In genomic region chr3:98824256-98824655, GRCh38 we compare ENCODE assay signal across 18 cellular contexts.
DNase-seq lines count a peak whose midpoint lies in the region; ATAC-seq, FAIRE-seq and TF ChIP-seq lines count a peak whose summit lies in the region.
"Had no signal": no experiment of that assay in that cellular context is flagged by ENCODE, and none has a peak within 500 bp of the region (broad histone marks: within the 10 kb centered on the region; RNA-seq: fewer than 3 reads in every experiment).

No MANE protein-coding gene starts in this region.

- H3K27ac ChIP-seq in uterus: no peak overlapping the region
- H3K27ac ChIP-seq: heart left ventricle, pancreas, SJSA1, spleen had no signal

- intact Hi-C loops in uterus (cut with DNase I; ENCODE audit: low total_unique reads): no loop called here

- no peak for FAIRE-seq in D721Med (lab: Jason Lieb, UNC)
- FAIRE-seq: pancreas had no signal

- no peak for TF ChIP-seq POLR2A in uterus (IDR thresholded peaks at IDR 0.05)

- peak; percentile 10 for TF ChIP-seq CTCF in D721Med (IDR thresholded peaks at IDR 0.05; ENCODE audit: insufficient read depth, missing control alignments)
- peak; percentile 40 for TF ChIP-seq CTCF in fibroblast of the aortic adventitia (IDR thresholded peaks at IDR 0.05; ENCODE audit: insufficient read depth, low read length)
- TF ChIP-seq CTCF in uterus (IDR thresholded peaks at IDR 0.05): no peak

- no peak overlapping the region for H3K4me3 ChIP-seq in fibroblast of the aortic adventitia (ENCODE audit: low read depth, low read length)
- no peak overlapping the region for H3K4me3 ChIP-seq in uterus
- H3K4me3 ChIP-seq: heart left ventricle, pancreas, SJSA1, spleen had no signal

- no peaks in the 10 kb centered on the region for H3K36me3 ChIP-seq in uterus
- H3K36me3 ChIP-seq: pancreas, spleen had no signal

- H3K27me3 ChIP-seq in uterus: no peaks in the 10 kb centered on the region
- H3K27me3 ChIP-seq: heart left ventricle, pancreas, SJSA1, spleen had no signal

- DNase-seq in D721Med (ENCODE audit: insufficient read length, low spot score) (no peak), fibroblast of the aortic adventitia (ENCODE audit: low read depth) (peak; percentile 52), SIG-M5 (lab: John Stamatoyannopoulos, UW) (no peak), uterus (no peak)
- DNase-seq: activated CD4-positive, alpha-beta T cell treated with anti-CD3 and anti-CD28 coated beads, Interleukin-2, amount 50 U/mL, for 48 hours; activated T-cell treated with anti-CD3 and anti-CD28 coated beads, Interleukin-2, amount 50 U/mL, for 4 hours; DMS79; heart left ventricle; kidney glomerular epithelial cell; NCI-H1105; NCI-H2227 treated with DMSO at 0.1 percent for 48 hours; pancreas; spleen had no signal

- ATAC-seq in GM18868 (IDR thresholded peaks at IDR 0.05; ENCODE audit: unreplicated experiment) (peak; percentile 72), SK-N-SH treated with all-trans-retinoic acid at 6 μM for 48 hours (peak; percentile 45), HG02885 (IDR thresholded peaks at IDR 0.05; ENCODE audit: poor library complexity, unreplicated experiment) (no peak), GM18511 (IDR thresholded peaks at IDR 0.05; ENCODE audit: unreplicated experiment) (no peak)
- ATAC-seq: activated T-cell treated with anti-CD3 and anti-CD28 coated beads, Interleukin-2, amount 50 U/mL, for 4 hours; pancreas had no signal

- H3K4me1 ChIP-seq in uterus: no peaks in the 10 kb centered on the region
- H3K4me1 ChIP-seq: pancreas, SJSA1, spleen had no signal

- H3K9me3 ChIP-seq in uterus: no peaks in the 10 kb centered on the region
- H3K9me3 ChIP-seq: pancreas, SJSA1 had no signal

TF ChIP-seq in SK-N-SH treated with all-trans-retinoic acid at 6 μM for 48 hours, 23 proteins besides CTCF, POLR2A, EP300 and RAD21:
- TF ChIP-seq TCF4 (CRISPR knock-in tag; IDR thresholded peaks at IDR 0.05; ENCODE audit: borderline replicate concordance): no peak
- no peak for TF ChIP-seq ZFP3 (CRISPR knock-in tag; IDR thresholded peaks at IDR 0.05)
- no peak for TF ChIP-seq ARNTL (CRISPR knock-in tag; IDR thresholded peaks at IDR 0.05; ENCODE audit: borderline replicate concordance, low read depth)
- TF ChIP-seq ZC3H10 (CRISPR knock-in tag; IDR thresholded peaks at IDR 0.05): no peak
- TF ChIP-seq POU6F1 (CRISPR knock-in tag; IDR thresholded peaks at IDR 0.05; ENCODE audit: borderline replicate concordance, low read depth): no peak
- no peak for TF ChIP-seq ZNF8 (CRISPR knock-in tag; IDR thresholded peaks at IDR 0.05)
- no peak for TF ChIP-seq ZNF565 (CRISPR knock-in tag; conservative IDR thresholded peaks at IDR 0.05; ENCODE audit: low read depth)
- TF ChIP-seq BACH2 (CRISPR knock-in tag; IDR thresholded peaks at IDR 0.05; ENCODE audit: borderline replicate concordance): no peak
- no peak for TF ChIP-seq SNAI2 (CRISPR knock-in tag; IDR thresholded peaks at IDR 0.05)
- TF ChIP-seq PPARA (CRISPR knock-in tag; IDR thresholded peaks at IDR 0.05; ENCODE audit: borderline replicate concordance): no peak
- TF ChIP-seq CSDC2 (CRISPR knock-in tag; IDR thresholded peaks at IDR 0.05): no peak
- no peak for TF ChIP-seq CREB5 (CRISPR knock-in tag; IDR thresholded peaks at IDR 0.05; ENCODE audit: low read depth)
TF ChIP-seq in SK-N-SH treated with all-trans-retinoic acid at 6 μM for 48 hours: peak in this region for 0.

Comparison
In these comparisons a context has a peak if more than half of its experiments do, and no peak if none do; other contexts are left out.
1. CTCF ChIP-seq: peak in D721Med (single experiment) and fibroblast of the aortic adventitia (single experiment); none in uterus (0 of 4).
2. ATAC-seq: peak in GM18868 (single experiment) and SK-N-SH treated with all-trans-retinoic acid at 6 μM for 48 hours (single experiment); none in HG02885 (single experiment) and GM18511 (single experiment).